In the genomic region with DNA sequence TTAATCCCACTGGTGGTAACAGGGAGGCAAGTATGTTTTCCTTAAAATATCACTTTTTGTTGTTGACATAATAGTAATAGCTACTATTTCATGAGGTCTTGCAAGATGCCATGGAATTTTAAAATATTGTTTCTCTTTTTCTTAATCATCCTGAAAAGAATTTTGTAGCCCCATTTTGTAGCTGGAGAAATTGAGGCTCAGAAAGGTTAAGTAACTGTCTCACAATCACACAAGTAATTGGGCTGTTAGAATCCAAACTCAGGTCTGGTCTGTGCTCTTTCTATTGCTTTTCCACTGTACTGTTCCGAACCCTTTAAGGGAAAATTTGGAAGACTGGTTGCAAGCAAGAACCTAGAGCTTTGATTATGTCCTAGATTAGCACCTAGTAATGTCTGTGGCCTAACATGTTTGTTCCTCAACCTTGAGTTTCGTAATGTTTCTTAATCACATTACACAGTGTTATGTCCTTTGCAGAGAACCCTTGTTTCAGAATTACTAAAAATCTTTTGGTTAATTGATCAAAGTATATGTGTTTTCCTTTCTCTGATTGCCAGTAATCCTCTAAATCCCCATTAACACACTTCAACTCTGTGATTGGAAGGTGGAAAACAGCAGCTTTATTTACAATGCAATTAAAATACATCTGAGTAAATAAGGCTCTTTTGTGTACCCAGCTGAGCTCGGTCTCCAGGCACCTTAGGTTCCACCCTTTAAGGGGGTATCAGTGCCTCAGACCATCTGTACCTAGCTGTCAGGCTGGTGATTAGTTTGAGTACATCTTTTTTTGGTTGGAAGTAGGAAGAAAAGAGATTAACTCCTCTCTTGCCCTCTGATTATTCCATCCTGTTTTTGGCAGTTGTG, we compare ENCODE assay signal across 1 cellular context.
TF ChIP-seq lines count a peak whose summit lies in the region.

No MANE protein-coding gene starts in this region.

TF ChIP-seq in HepG2, 621 proteins besides CTCF, POLR2A, EP300 and RAD21:
- TF ChIP-seq, protein P1, sequence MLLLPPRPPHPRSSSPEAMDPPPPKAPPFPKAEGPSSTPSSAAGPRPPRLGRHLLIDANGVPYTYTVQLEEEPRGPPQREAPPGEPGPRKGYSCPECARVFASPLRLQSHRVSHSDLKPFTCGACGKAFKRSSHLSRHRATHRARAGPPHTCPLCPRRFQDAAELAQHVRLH (CRISPR knock-in tag; IDR thresholded peaks at IDR 0.05; ENCODE audit: borderline replicate concordance, low read depth) = no peak
- TF ChIP-seq NCOA2 (CRISPR knock-in tag; IDR thresholded peaks at IDR 0.05) (0 out of 2 replicates have a peak, but pooled peaks have one; percentile 12), NFKBIZ (CRISPR knock-in tag; IDR thresholded peaks at IDR 0.05) (no peak), FOXA1 (IDR thresholded peaks at IDR 0.05) (peak; percentile 61; the same call in 1 of the 2 replicates), FOXA1 (CRISPR knock-in tag; IDR thresholded peaks at IDR 0.05) (peak; percentile 74), GATAD2A (CRISPR knock-in tag; IDR thresholded peaks at IDR 0.05) (peak; percentile 32; the same call in 1 of the 2 replicates), FOXP1 (IDR thresholded peaks at IDR 0.05) (no peak), FOXP1 (CRISPR knock-in tag; IDR thresholded peaks at IDR 0.05) (peak; percentile 46), FOXA3 (CRISPR knock-in tag; IDR thresholded peaks at IDR 0.05) (peak; percentile 82), STAG1 (CRISPR knock-in tag; IDR thresholded peaks at IDR 0.05) (no peak), MED13 (CRISPR knock-in tag; IDR thresholded peaks at IDR 0.05) (no peak), TBL1XR1 (IDR thresholded peaks at IDR 0.05; ENCODE audit: borderline replicate concordance, low read length, partially characterized antibody) (no peak), MIXL1 (CRISPR knock-in tag; IDR thresholded peaks at IDR 0.05) (0 out of 2 replicates have a peak, but pooled peaks have one; percentile 29), ZNF629 (CRISPR knock-in tag; conservative IDR thresholded peaks at IDR 0.05) (peak; percentile 74)
- TF ChIP-seq, protein P2, sequence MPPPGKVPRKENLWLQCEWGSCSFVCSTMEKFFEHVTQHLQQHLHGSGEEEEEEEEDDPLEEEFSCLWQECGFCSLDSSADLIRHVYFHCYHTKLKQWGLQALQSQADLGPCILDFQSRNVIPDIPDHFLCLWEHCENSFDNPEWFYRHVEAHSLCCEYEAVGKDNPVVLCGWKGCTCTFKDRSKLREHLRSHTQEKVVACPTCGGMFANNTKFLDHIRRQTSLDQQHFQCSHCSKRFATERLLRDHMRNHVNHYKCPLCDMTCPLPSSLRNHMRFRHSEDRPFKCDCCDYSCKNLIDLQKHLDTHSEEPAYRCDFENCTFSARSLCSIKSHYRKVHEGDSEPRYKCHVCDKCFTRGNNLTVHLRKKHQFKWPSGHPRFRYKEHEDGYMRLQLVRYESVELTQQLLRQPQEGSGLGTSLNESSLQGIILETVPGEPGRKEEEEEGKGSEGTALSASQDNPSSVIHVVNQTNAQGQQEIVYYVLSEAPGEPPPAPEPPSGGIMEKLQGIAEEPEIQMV (CRISPR knock-in tag; IDR thresholded peaks at IDR 0.05; ENCODE audit: low read depth) = no peak
- TF ChIP-seq, protein P3, sequence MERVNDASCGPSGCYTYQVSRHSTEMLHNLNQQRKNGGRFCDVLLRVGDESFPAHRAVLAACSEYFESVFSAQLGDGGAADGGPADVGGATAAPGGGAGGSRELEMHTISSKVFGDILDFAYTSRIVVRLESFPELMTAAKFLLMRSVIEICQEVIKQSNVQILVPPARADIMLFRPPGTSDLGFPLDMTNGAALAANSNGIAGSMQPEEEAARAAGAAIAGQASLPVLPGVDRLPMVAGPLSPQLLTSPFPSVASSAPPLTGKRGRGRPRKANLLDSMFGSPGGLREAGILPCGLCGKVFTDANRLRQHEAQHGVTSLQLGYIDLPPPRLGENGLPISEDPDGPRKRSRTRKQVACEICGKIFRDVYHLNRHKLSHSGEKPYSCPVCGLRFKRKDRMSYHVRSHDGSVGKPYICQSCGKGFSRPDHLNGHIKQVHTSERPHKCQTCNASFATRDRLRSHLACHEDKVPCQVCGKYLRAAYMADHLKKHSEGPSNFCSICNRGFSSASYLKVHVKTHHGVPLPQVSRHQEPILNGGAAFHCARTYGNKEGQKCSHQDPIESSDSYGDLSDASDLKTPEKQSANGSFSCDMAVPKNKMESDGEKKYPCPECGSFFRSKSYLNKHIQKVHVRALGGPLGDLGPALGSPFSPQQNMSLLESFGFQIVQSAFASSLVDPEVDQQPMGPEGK (CRISPR knock-in tag; IDR thresholded peaks at IDR 0.05) = no peak
- TF ChIP-seq, protein P4, sequence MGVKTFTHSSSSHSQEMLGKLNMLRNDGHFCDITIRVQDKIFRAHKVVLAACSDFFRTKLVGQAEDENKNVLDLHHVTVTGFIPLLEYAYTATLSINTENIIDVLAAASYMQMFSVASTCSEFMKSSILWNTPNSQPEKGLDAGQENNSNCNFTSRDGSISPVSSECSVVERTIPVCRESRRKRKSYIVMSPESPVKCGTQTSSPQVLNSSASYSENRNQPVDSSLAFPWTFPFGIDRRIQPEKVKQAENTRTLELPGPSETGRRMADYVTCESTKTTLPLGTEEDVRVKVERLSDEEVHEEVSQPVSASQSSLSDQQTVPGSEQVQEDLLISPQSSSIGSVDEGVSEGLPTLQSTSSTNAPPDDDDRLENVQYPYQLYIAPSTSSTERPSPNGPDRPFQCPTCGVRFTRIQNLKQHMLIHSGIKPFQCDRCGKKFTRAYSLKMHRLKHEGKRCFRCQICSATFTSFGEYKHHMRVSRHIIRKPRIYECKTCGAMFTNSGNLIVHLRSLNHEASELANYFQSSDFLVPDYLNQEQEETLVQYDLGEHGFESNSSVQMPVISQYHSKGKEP (CRISPR knock-in tag; IDR thresholded peaks at IDR 0.05) = no peak
- TF ChIP-seq, protein P5, sequence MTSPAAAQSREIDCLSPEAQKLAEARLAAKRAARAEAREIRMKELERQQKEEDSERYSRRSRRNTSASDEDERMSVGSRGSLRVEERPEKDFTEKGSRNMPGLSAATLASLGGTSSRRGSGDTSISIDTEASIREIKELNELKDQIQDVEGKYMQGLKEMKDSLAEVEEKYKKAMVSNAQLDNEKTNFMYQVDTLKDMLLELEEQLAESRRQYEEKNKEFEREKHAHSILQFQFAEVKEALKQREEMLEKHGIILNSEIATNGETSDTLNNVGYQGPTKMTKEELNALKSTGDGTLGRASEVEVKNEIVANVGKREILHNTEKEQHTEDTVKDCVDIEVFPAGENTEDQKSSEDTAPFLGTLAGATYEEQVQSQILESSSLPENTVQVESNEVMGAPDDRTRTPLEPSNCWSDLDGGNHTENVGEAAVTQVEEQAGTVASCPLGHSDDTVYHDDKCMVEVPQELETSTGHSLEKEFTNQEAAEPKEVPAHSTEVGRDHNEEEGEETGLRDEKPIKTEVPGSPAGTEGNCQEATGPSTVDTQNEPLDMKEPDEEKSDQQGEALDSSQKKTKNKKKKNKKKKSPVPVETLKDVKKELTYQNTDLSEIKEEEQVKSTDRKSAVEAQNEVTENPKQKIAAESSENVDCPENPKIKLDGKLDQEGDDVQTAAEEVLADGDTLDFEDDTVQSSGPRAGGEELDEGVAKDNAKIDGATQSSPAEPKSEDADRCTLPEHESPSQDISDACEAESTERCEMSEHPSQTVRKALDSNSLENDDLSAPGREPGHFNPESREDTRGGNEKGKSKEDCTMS (CRISPR knock-in tag; conservative IDR thresholded peaks at IDR 0.05) = no peak
- TF ChIP-seq, protein P6, sequence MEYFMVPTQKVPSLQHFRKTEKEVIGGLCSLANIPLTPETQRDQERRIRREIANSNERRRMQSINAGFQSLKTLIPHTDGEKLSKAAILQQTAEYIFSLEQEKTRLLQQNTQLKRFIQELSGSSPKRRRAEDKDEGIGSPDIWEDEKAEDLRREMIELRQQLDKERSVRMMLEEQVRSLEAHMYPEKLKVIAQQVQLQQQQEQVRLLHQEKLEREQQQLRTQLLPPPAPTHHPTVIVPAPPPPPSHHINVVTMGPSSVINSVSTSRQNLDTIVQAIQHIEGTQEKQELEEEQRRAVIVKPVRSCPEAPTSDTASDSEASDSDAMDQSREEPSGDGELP (IDR thresholded peaks at IDR 0.05; ENCODE audit: borderline replicate concordance, low read depth) = peak; percentile 74
